1 cellular context compared by ENCODE assay signal in genomic region chr10:5147255-5147980, GRCh38.
TF ChIP-seq lines count a peak whose summit lies in the region.

No MANE protein-coding gene starts in this region.

TF ChIP-seq in HepG2, 621 proteins besides CTCF, POLR2A, EP300 and RAD21 (continues in another document):
- no peak for TF ChIP-seq ZFP82 (CRISPR knock-in tag; IDR thresholded peaks at IDR 0.05; ENCODE audit: borderline replicate concordance)
- TF ChIP-seq GABPA (IDR thresholded peaks at IDR 0.05; ENCODE audit: low read depth, low read length): no peak
- TF ChIP-seq GABPA (CRISPR knock-in tag; IDR thresholded peaks at IDR 0.05; ENCODE audit: low read depth): 0 out of 2 replicates have a peak, but pooled peaks have one; percentile 57
- TF ChIP-seq BATF2 (CRISPR knock-in tag; IDR thresholded peaks at IDR 0.05): no peak
- peak; percentile 76 for TF ChIP-seq DR1 (CRISPR knock-in tag; IDR thresholded peaks at IDR 0.05)
- TF ChIP-seq ELF3 (CRISPR knock-in tag; IDR thresholded peaks at IDR 0.05): peak; percentile 95
- peak; percentile 94 for TF ChIP-seq SIX4 (CRISPR knock-in tag; IDR thresholded peaks at IDR 0.05)
- TF ChIP-seq ATF3 (CRISPR knock-in tag; IDR thresholded peaks at IDR 0.05): 0 out of 2 replicates have a peak, but pooled peaks have one; percentile 39
- no peak for TF ChIP-seq ZFP36 (IDR thresholded peaks at IDR 0.05; ENCODE audit: borderline replicate concordance, low read depth, low read length, partially characterized antibody)
- TF ChIP-seq ATF4 (CRISPR knock-in tag; IDR thresholded peaks at IDR 0.05): peak in 1 of 2 experiments; percentile 90; a peak in 2 of 4 replicates
- TF ChIP-seq TAF1 (CRISPR knock-in tag; IDR thresholded peaks at IDR 0.05): peak; percentile 52; the same call in 1 of the 2 replicates
- TF ChIP-seq ZNF605 (CRISPR knock-in tag; IDR thresholded peaks at IDR 0.05): peak; percentile 90
- no peak for TF ChIP-seq ZNF737 (CRISPR knock-in tag; IDR thresholded peaks at IDR 0.05; ENCODE audit: borderline replicate concordance)
- no peak for TF ChIP-seq HMGA1 (CRISPR knock-in tag; conservative IDR thresholded peaks at IDR 0.05)
- peak; percentile 97; the same call in 1 of the 2 replicates for TF ChIP-seq ZC3H4 (CRISPR knock-in tag; IDR thresholded peaks at IDR 0.05; ENCODE audit: borderline replicate concordance)
- peak; percentile 88; the same call in 1 of the 2 replicates for TF ChIP-seq SNAPC2 (CRISPR knock-in tag; IDR thresholded peaks at IDR 0.05)
- peak; percentile 76 for TF ChIP-seq CEBPB (IDR thresholded peaks at IDR 0.05; ENCODE audit: borderline replicate concordance, low read depth, low read length)
- no peak for TF ChIP-seq KLF6 (CRISPR knock-in tag; IDR thresholded peaks at IDR 0.05)
- TF ChIP-seq ZNF687 (CRISPR knock-in tag; IDR thresholded peaks at IDR 0.05): peak; percentile 17; the same call in 1 of the 2 replicates
- peak; percentile 93 for TF ChIP-seq ZFY (CRISPR knock-in tag; IDR thresholded peaks at IDR 0.05)
- TF ChIP-seq NFYB (CRISPR knock-in tag; IDR thresholded peaks at IDR 0.05): no peak
- peak; percentile 72; the same call in 1 of the 2 replicates for TF ChIP-seq ZNF670 (CRISPR knock-in tag; IDR thresholded peaks at IDR 0.05; ENCODE audit: borderline replicate concordance)
- 0 out of 2 replicates have a peak, but pooled peaks have one; percentile 46 for TF ChIP-seq TFDP1 (CRISPR knock-in tag; IDR thresholded peaks at IDR 0.05; ENCODE audit: borderline replicate concordance)
- TF ChIP-seq BHLHE40 (IDR thresholded peaks at IDR 0.05; ENCODE audit: low read length): no peak
- no peak for TF ChIP-seq ZNF343 (CRISPR knock-in tag; IDR thresholded peaks at IDR 0.05)
- peak; percentile 59 to 73 for TF ChIP-seq MAFK (conservative IDR thresholded peaks at IDR 0.05 in 1 of 2, IDR thresholded peaks at IDR 0.05 in 1 of 2; ENCODE audit: low read length in 2 of 2)
- TF ChIP-seq SPEN (CRISPR knock-in tag; IDR thresholded peaks at IDR 0.05; ENCODE audit: low read depth): peak; percentile 49; the same call in 1 of the 2 replicates
- no peak for TF ChIP-seq MLXIP (CRISPR knock-in tag; IDR thresholded peaks at IDR 0.05; ENCODE audit: borderline replicate concordance)
- no peak for TF ChIP-seq PBX2 (CRISPR knock-in tag; IDR thresholded peaks at IDR 0.05)
- TF ChIP-seq KMT2A (CRISPR knock-in tag; IDR thresholded peaks at IDR 0.05): no peak; the same call in 1 of the 2 replicates
- TF ChIP-seq ZNF432 (CRISPR knock-in tag; IDR thresholded peaks at IDR 0.05; ENCODE audit: borderline replicate concordance): no peak
- peak; percentile 80 for TF ChIP-seq JUN (CRISPR knock-in tag; IDR thresholded peaks at IDR 0.05)
- no peak for TF ChIP-seq THAP7 (CRISPR knock-in tag; IDR thresholded peaks at IDR 0.05)
- peak; percentile 51; the same call in 1 of the 2 replicates for TF ChIP-seq ZFP91 (CRISPR knock-in tag; IDR thresholded peaks at IDR 0.05; ENCODE audit: borderline replicate concordance)
- 0 out of 2 replicates have a peak, but pooled peaks have one; percentile 65 for TF ChIP-seq ESRRA (CRISPR knock-in tag; IDR thresholded peaks at IDR 0.05; ENCODE audit: low read depth)
- TF ChIP-seq ATM (IDR thresholded peaks at IDR 0.05; ENCODE audit: borderline replicate concordance): no peak
- 0 out of 2 replicates have a peak, but pooled peaks have one; percentile 33 for TF ChIP-seq ONECUT2 (CRISPR knock-in tag; IDR thresholded peaks at IDR 0.05)
- no peak for TF ChIP-seq HDAC6 (IDR thresholded peaks at IDR 0.05; ENCODE audit: low read depth, low read length)
- peak; percentile 46 for TF ChIP-seq TFDP2 (CRISPR knock-in tag; IDR thresholded peaks at IDR 0.05)
- TF ChIP-seq ZNF17 (CRISPR knock-in tag; IDR thresholded peaks at IDR 0.05): no peak
- TF ChIP-seq HOXA5 (CRISPR knock-in tag; IDR thresholded peaks at IDR 0.05): peak; percentile 67; the same call in 1 of the 2 replicates
- TF ChIP-seq HMGXB4 (CRISPR knock-in tag; IDR thresholded peaks at IDR 0.05; ENCODE audit: borderline replicate concordance in 1 of 2, low read depth in 1 of 2): peak in 1 of 2 experiments; percentile 54; a peak in 1 of 4 replicates
